24 cellular contexts compared by ENCODE assay signal in the genomic region with DNA sequence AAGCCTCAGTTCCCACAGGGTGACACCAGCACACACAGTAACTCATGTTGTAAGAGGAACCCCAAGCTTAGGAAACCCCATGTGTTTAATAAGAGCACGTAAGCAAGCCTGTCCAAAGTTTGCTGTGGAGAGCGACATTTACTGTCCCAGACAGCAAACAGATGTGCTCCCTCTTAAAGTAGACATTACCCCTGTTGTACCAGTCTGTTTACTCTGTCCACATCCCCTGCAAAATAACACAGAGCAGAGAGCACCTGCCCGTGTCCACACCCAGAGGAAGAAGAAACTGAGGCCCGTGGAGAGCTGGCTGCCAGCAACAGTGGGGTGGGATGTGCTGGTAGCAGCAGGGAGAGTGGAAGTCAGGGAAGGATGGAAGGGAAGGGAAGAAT.
"Had no signal": no experiment of that assay in that cellular context is flagged by ENCODE, and none has a peak within 500 bp of the region (broad histone marks: within the 10 kb centered on the region; RNA-seq: fewer than 3 reads in every experiment).

No MANE protein-coding gene starts in this region.

- H3K27ac Mint-ChIP-seq: stimulated activated naive B cell treated with anti-CD40 and anti-IgM and Interleukin-4, amounts not matched to agents 10 μg/mL and 1 μg/mL and 100 μg/mL, for 72 hours; stimulated activated naive CD8-positive, alpha-beta T cell treated with anti-CD3 and anti-CD28 coated beads, Interleukin-15, amount 100 ng/mL, for 72 hours had no signal

- FAIRE-seq: endometrium, islet of Langerhans had no signal

- DNase-seq: cortex of kidney; dorsolateral prefrontal cortex; effector CD8-positive, alpha-beta T cell; gastrocnemius medialis; heart right ventricle; hypothalamus; kidney glomerular epithelial cell; mucosa of descending colon; naive thymus-derived CD8-positive, alpha-beta T cell; psoas muscle; retina; spleen; stimulated activated CD4-positive, alpha-beta T cell treated with anti-CD3 and anti-CD28 coated beads, Interleukin-15, amount 100 ng/mL, for 24 hours; stimulated activated CD4-positive, alpha-beta T cell treated with anti-CD3 and anti-CD28 coated beads, Interleukin-1b, Interleukin-23, amount 100 ng/mL, for 48 hours; stimulated activated CD4-positive, alpha-beta T cell treated with anti-CD3 and anti-CD28 coated beads, Interleukin-4, amount 100 ng/mL, for 24 hours; stimulated activated naive B cell treated with anti-CD40 and anti-IgM and Interleukin-4, amounts not matched to agents 10 μg/mL and 1 μg/mL and 100 μg/mL, for 72 hours; stimulated activated naive CD8-positive, alpha-beta T cell treated with anti-CD3 and anti-CD28 coated beads, Interleukin-15, amount 100 ng/mL, for 72 hours; transverse colon had no signal

- H3K9me3 ChIP-seq: gastrocnemius medialis, heart right ventricle, mucosa of descending colon, neutrophil, psoas muscle, spleen, thoracic aorta, transverse colon had no signal

- H3K9me3 Mint-ChIP-seq: stimulated activated naive B cell treated with anti-CD40 and anti-IgM and Interleukin-4, amounts not matched to agents 10 μg/mL and 1 μg/mL and 100 μg/mL, for 72 hours; stimulated activated naive CD8-positive, alpha-beta T cell treated with anti-CD3 and anti-CD28 coated beads, Interleukin-15, amount 100 ng/mL, for 72 hours had no signal

- H3K4me1 Mint-ChIP-seq: naive thymus-derived CD8-positive, alpha-beta T cell; stimulated activated naive B cell treated with anti-CD40 and anti-IgM and Interleukin-4, amounts not matched to agents 10 μg/mL and 1 μg/mL and 100 μg/mL, for 72 hours; stimulated activated naive CD8-positive, alpha-beta T cell treated with anti-CD3 and anti-CD28 coated beads, Interleukin-15, amount 100 ng/mL, for 72 hours had no signal

- H3K36me3 Mint-ChIP-seq: naive thymus-derived CD8-positive, alpha-beta T cell; stimulated activated naive B cell treated with anti-CD40 and anti-IgM and Interleukin-4, amounts not matched to agents 10 μg/mL and 1 μg/mL and 100 μg/mL, for 72 hours had no signal

- H3K27me3 Mint-ChIP-seq: stimulated activated naive B cell treated with anti-CD40 and anti-IgM and Interleukin-4, amounts not matched to agents 10 μg/mL and 1 μg/mL and 100 μg/mL, for 72 hours; stimulated activated naive CD8-positive, alpha-beta T cell treated with anti-CD3 and anti-CD28 coated beads, Interleukin-15, amount 100 ng/mL, for 72 hours had no signal

- H3K27me3 ChIP-seq: dorsolateral prefrontal cortex, gastrocnemius medialis, heart right ventricle, neutrophil, spleen, transverse colon had no signal

- ATAC-seq: esophagus mucosa; gastrocnemius medialis; heart right ventricle; mucosa of descending colon; naive thymus-derived CD8-positive, alpha-beta T cell; psoas muscle; sciatic nerve; stimulated activated naive B cell treated with anti-CD40 and anti-IgM and Interleukin-4, amounts not matched to agents 10 μg/mL and 1 μg/mL and 100 μg/mL, for 72 hours; stimulated activated naive CD8-positive, alpha-beta T cell treated with anti-CD3 and anti-CD28 coated beads, Interleukin-15, amount 100 ng/mL, for 72 hours had no signal

- H3K4me3 Mint-ChIP-seq: naive thymus-derived CD8-positive, alpha-beta T cell; stimulated activated naive B cell treated with anti-CD40 and anti-IgM and Interleukin-4, amounts not matched to agents 10 μg/mL and 1 μg/mL and 100 μg/mL, for 72 hours; stimulated activated naive CD8-positive, alpha-beta T cell treated with anti-CD3 and anti-CD28 coated beads, Interleukin-15, amount 100 ng/mL, for 72 hours had no signal

- H3K4me1 ChIP-seq: gastrocnemius medialis, heart right ventricle, psoas muscle, spleen, transverse colon had no signal

- H3K27ac ChIP-seq: gastrocnemius medialis, heart right ventricle, neutrophil, psoas muscle, spleen, thoracic aorta, transverse colon had no signal

- H3K36me3 ChIP-seq: gastrocnemius medialis, neutrophil, spleen, thoracic aorta, transverse colon had no signal

- H3K4me3 ChIP-seq: dorsolateral prefrontal cortex, gastrocnemius medialis, heart right ventricle, mucosa of descending colon, psoas muscle, spleen, thoracic aorta, transverse colon had no signal
